Comparison of ENCODE assay signal across 8 cellular contexts in genomic region chr22:38114484-38115398, GRCh38. TPM values are rescaled to one million over a fixed set of nuclear protein-coding genes. Genes with fewer than 3 reads are reported as not detected.
DNase-seq lines count a peak whose midpoint lies in the region; ATAC-seq, FAIRE-seq and TF ChIP-seq lines count a peak whose summit lies in the region.

No MANE protein-coding gene starts in this region.

- in situ Hi-C loops in HepG2 (cut with HindIII; ENCODE audit: extremely low pct_ligation_motif_present, low pct_unique_long_range_greater_than_20kb): loop anchor here (10.0 kb wide), 1 partner anchor 90 kb away; the partner anchor contains the start of gene MAFF

- peak; percentile 23 for DNase-seq in AG04449 (ENCODE audit: low read depth, low spot score)
- peak; percentile 95 for DNase-seq in GM20000 (ENCODE audit: low spot score)
- peak; percentile 58 for DNase-seq in NCI-H524 treated with DMSO at 0.1 percent for 48 hours (lab: John Stamatoyannopoulos, UW)
- peak; percentile 73 for DNase-seq in activated CD4-positive, alpha-beta T cell treated with anti-CD3 and anti-CD28 coated beads, Interleukin-2, amount 50 U/mL, for 1 hour
- DNase-seq in HepG2 (ENCODE audit: low spot score): peak; percentile 38
- DNase-seq in stimulated activated CD4-positive, alpha-beta T cell treated with anti-CD3 and anti-CD28 coated beads, Interleukin-4, amount 100 ng/mL, for 24 hours: peak; percentile 78

- peaks cover 42% of the 10 kb centered on the region for H3K4me1 ChIP-seq in HepG2 (ENCODE audit: insufficient read depth, low read length)

- TF ChIP-seq CTCF in AG04449 (IDR thresholded peaks at IDR 0.05; ENCODE audit: insufficient read depth, low read length, missing control alignments): peak; percentile 98
- peak; percentile 89 for TF ChIP-seq CTCF in GM20000 (IDR thresholded peaks at IDR 0.05; ENCODE audit: extremely low read depth, missing control alignments)
- TF ChIP-seq CTCF in HepG2 (CRISPR knock-in tag; IDR thresholded peaks at IDR 0.05): peak; percentile 92

- peak; percentile 66 for ATAC-seq in HepG2
- ATAC-seq in HG02884 (IDR thresholded peaks at IDR 0.05; ENCODE audit: unreplicated experiment): no peak

- no TSS peak for BruUV-seq in HepG2 (replicated peaks; lab: Mats Ljungman, UMichigan)

- H3K9me3 ChIP-seq in HepG2 (ENCODE audit: low read length): no peaks in the 10 kb centered on the region

- TF ChIP-seq RAD21 in HepG2 (CRISPR knock-in tag; IDR thresholded peaks at IDR 0.05): peak; percentile 84

- H3K4me3 ChIP-seq in AG04449 (ENCODE audit: low read depth, low read length): no peak overlapping the region
- no peak overlapping the region for H3K4me3 ChIP-seq in HepG2 (replicated peaks in 1 of 3; ENCODE audit: insufficient read depth in 1 of 3, low read depth in 2 of 3, low read length in 3 of 3)

- H3K27ac ChIP-seq in cingulate gyrus (ENCODE audit: low read depth, low read length): peak overlapping the region; percentile 10
- H3K27ac ChIP-seq in HepG2 (ENCODE audit: extremely low read length, insufficient read depth, low read length): no peak overlapping the region

- no peak for TF ChIP-seq POLR2A in HepG2 (IDR thresholded peaks at IDR 0.05; ENCODE audit: insufficient read depth in 1 of 2, low read depth in 2 of 2, low read length in 2 of 2)

- H3K9ac ChIP-seq in HepG2 (ENCODE audit: insufficient read depth, low read depth, low read length): no peak overlapping the region

- WGBS in HepG2 (ENCODE audit: low lambda C conversion rate): 65% methylated on average over 24 of the region's 32 CpGs

- no peaks in the 10 kb centered on the region for H3K27me3 ChIP-seq in HepG2 (ENCODE audit: control insufficient read depth in 1 of 2, insufficient read depth in 2 of 2, low read length in 2 of 2)

- H4K20me1 ChIP-seq in HepG2 (ENCODE audit: insufficient read depth, low read length): no peaks in the 10 kb centered on the region

- TF ChIP-seq EP300 in HepG2 (IDR thresholded peaks at IDR 0.05; ENCODE audit: low read depth in 2 of 2, low read length in 2 of 2): no peak
- no peak for TF ChIP-seq EP300 in HepG2 (CRISPR knock-in tag; IDR thresholded peaks at IDR 0.05; ENCODE audit: borderline replicate concordance)

- no peak overlapping the region for H3K4me2 ChIP-seq in HepG2 (ENCODE audit: low read depth, low read length)

- CTCF ChIA-PET in AG04449 (lab: Yijun Ruan, JAX) (interaction anchor here (0.6 to 5.9 kb wide), 53 partner anchors 9 to 354 kb away, joined by 3 to 87 read pairs (median 5); partner anchors contain the start of genes MAFF and TMEM184B), HepG2 (lab: Yijun Ruan, JAX; ENCODE audit: low intra/inter-chr PET ratio, low total read pairs) (no interaction called here)

- intact Hi-C loops in HepG2 (cut with micrococcal nuclease; ENCODE audit: unreplicated experiment): loop anchor here (5.0 kb wide), 2 partner anchors 88 to 148 kb away; partner anchors contain the start of gene MAFF

- FAIRE-seq in HepG2 (lab: Jason Lieb, UNC): peak; percentile 48

- peaks cover 3% of the 10 kb centered on the region for H3K79me2 ChIP-seq in HepG2 (ENCODE audit: insufficient read depth, low read length)

- POLR2A ChIA-PET in AG04449 (lab: Yijun Ruan, JAX) (interaction anchor here (0.8 kb wide), 1 partner anchor 104 kb away, joined by 3 read pairs; no protein-coding TSS in a partner anchor), HepG2 (lab: Yijun Ruan, JAX) (interaction anchor here (1.2 to 1.4 kb wide), 2 partner anchors 14 to 66 kb away, joined by 3 read pairs; no protein-coding TSS in a partner anchor)

- no peaks in the 10 kb centered on the region for H3K36me3 ChIP-seq in HepG2 (replicated peaks in 1 of 2; ENCODE audit: control insufficient read depth in 1 of 2, insufficient read depth in 2 of 2, low read length in 2 of 2)

- no peak overlapping the region for H2AFZ ChIP-seq in HepG2 (ENCODE audit: low read length)

TF ChIP-seq in HepG2, 621 proteins besides CTCF, POLR2A, EP300 and RAD21 (continues in another document):
- TF ChIP-seq ZFX (CRISPR knock-in tag; IDR thresholded peaks at IDR 0.05; ENCODE audit: low read depth) (peak; percentile 37; the same call in 1 of the 2 replicates), HDAC6 (IDR thresholded peaks at IDR 0.05; ENCODE audit: low read depth, low read length) (no peak)

RNA-seq across cellular contexts. Expression of gene BAIAP2L2, which starts 4.3 kb away (rescaled TPM):
- 3.0 and 4.4 TPM in 2 replicates for total RNA-seq in HepG2 (2016; rRNA removed; fragmentation: Illumina TruSeq; extraction: Trizol)
- 2.2 and 2.3 TPM in 2 replicates for total RNA-seq in HepG2 (2016; cell fraction: cytosol; rRNA removed; fragmentation: Illumina TruSeq; extraction: Trizol; ENCODE audit: low read depth)
- total RNA-seq in HepG2 (2016; cell fraction: insoluble cytoplasmic fraction; rRNA removed; fragmentation: Illumina TruSeq; extraction: Trizol): 1.8 and 4.6 TPM in 2 replicates
- total RNA-seq in HepG2 (2016; cell fraction: membrane; rRNA removed; fragmentation: Illumina TruSeq; extraction: Trizol): 2.9 and 3.5 TPM in 2 replicates
- 3.9 and 4.3 TPM in 2 replicates for total RNA-seq in HepG2 (2016; cell fraction: nucleus; rRNA removed; fragmentation: Illumina TruSeq; extraction: Trizol)
- 7.5 and 8.4 TPM in 2 replicates for polyA plus RNA-seq in HepG2 (2011; rRNA removed)
- polyA plus RNA-seq in HepG2 (2011; cell fraction: cytosol; rRNA removed): 3.0 and 4.7 TPM in 2 replicates
- 77.2 and 103 TPM in 2 replicates for polyA plus RNA-seq in HepG2 (2011; cell fraction: nucleus; rRNA removed)
- polyA plus RNA-seq in HepG2 (2012): 5.6 and 7.7 TPM in 2 replicates
- 3.1 and 3.4 TPM in 2 replicates for polyA plus RNA-seq in HepG2 (2016; cell fraction: cytosol; fragmentation: Illumina TruSeq; extraction: Trizol; ENCODE audit: low read depth)
- polyA plus RNA-seq in HepG2 (2016; cell fraction: insoluble cytoplasmic fraction; fragmentation: Illumina TruSeq; extraction: Trizol; ENCODE audit: low read depth): 4.8 and 7.0 TPM in 2 replicates
- polyA plus RNA-seq in HepG2 (2016; cell fraction: membrane; fragmentation: Illumina TruSeq; extraction: Trizol; ENCODE audit: low read depth): 4.5 TPM in 2 replicates
- 34.3 and 34.8 TPM in 2 replicates for polyA plus RNA-seq in HepG2 (2016; cell fraction: nucleus; fragmentation: Illumina TruSeq; extraction: Trizol; ENCODE audit: insufficient read depth, low read depth)
- polyA minus RNA-seq in HepG2 (2011; rRNA and poly(A)+ RNA removed; ENCODE audit: low replicate concordance): 0.23 and 3.8 TPM in 2 replicates
- 3.0 and 4.1 TPM in 2 replicates for polyA minus RNA-seq in HepG2 (2011; cell fraction: cytosol; rRNA and poly(A)+ RNA removed)
- polyA minus RNA-seq in HepG2 (2011; cell fraction: nucleus; rRNA and poly(A)+ RNA removed): 4.5 and 5.1 TPM in 2 replicates

RNA-seq across cellular contexts. Expression of gene SLC16A8, which starts 30.8 kb away (rescaled TPM):
- not detected in 2 replicates for total RNA-seq in HepG2 (2016; rRNA removed; fragmentation: Illumina TruSeq; extraction: Trizol)
- total RNA-seq in HepG2 (2016; cell fraction: cytosol; rRNA removed; fragmentation: Illumina TruSeq; extraction: Trizol; ENCODE audit: low read depth): not detected in 2 replicates
- total RNA-seq in HepG2 (2016; cell fraction: insoluble cytoplasmic fraction; rRNA removed; fragmentation: Illumina TruSeq; extraction: Trizol): not detected in 2 replicates
- total RNA-seq in HepG2 (2016; cell fraction: membrane; rRNA removed; fragmentation: Illumina TruSeq; extraction: Trizol): not detected in 2 replicates
- not detected in 2 replicates for total RNA-seq in HepG2 (2016; cell fraction: nucleus; rRNA removed; fragmentation: Illumina TruSeq; extraction: Trizol)
- not detected in 2 replicates for polyA plus RNA-seq in HepG2 (2011; rRNA removed)
- not detected in 2 replicates for polyA plus RNA-seq in HepG2 (2011; cell fraction: cytosol; rRNA removed)
- not detected in 2 replicates for polyA plus RNA-seq in HepG2 (2011; cell fraction: nucleus; rRNA removed)
- 0.44 and 0.49 TPM in 2 replicates for polyA plus RNA-seq in HepG2 (2012)
- not detected in 2 replicates for polyA plus RNA-seq in HepG2 (2016; cell fraction: cytosol; fragmentation: Illumina TruSeq; extraction: Trizol; ENCODE audit: low read depth)
- not detected in 2 replicates for polyA plus RNA-seq in HepG2 (2016; cell fraction: insoluble cytoplasmic fraction; fragmentation: Illumina TruSeq; extraction: Trizol; ENCODE audit: low read depth)
- not detected in 2 replicates for polyA plus RNA-seq in HepG2 (2016; cell fraction: membrane; fragmentation: Illumina TruSeq; extraction: Trizol; ENCODE audit: low read depth)
- not detected in 2 replicates for polyA plus RNA-seq in HepG2 (2016; cell fraction: nucleus; fragmentation: Illumina TruSeq; extraction: Trizol; ENCODE audit: insufficient read depth, low read depth)
- not detected in 2 replicates for polyA minus RNA-seq in HepG2 (2011; rRNA and poly(A)+ RNA removed; ENCODE audit: low replicate concordance)
- polyA minus RNA-seq in HepG2 (2011; cell fraction: cytosol; rRNA and poly(A)+ RNA removed): not detected in 2 replicates
- not detected in 2 replicates for polyA minus RNA-seq in HepG2 (2011; cell fraction: nucleus; rRNA and poly(A)+ RNA removed)

RNA-seq across cellular contexts. Expression of gene PICK1, which starts 57.5 kb away (rescaled TPM):
- 16.0 and 19.3 TPM in 2 replicates for total RNA-seq in HepG2 (2016; rRNA removed; fragmentation: Illumina TruSeq; extraction: Trizol)
- total RNA-seq in HepG2 (2016; cell fraction: cytosol; rRNA removed; fragmentation: Illumina TruSeq; extraction: Trizol; ENCODE audit: low read depth): 5.2 and 7.0 TPM in 2 replicates
- 12.5 and 21.2 TPM in 2 replicates for total RNA-seq in HepG2 (2016; cell fraction: insoluble cytoplasmic fraction; rRNA removed; fragmentation: Illumina TruSeq; extraction: Trizol)
- 5.1 and 6.4 TPM in 2 replicates for total RNA-seq in HepG2 (2016; cell fraction: membrane; rRNA removed; fragmentation: Illumina TruSeq; extraction: Trizol)
- 23.0 and 24.4 TPM in 2 replicates for total RNA-seq in HepG2 (2016; cell fraction: nucleus; rRNA removed; fragmentation: Illumina TruSeq; extraction: Trizol)
- 25.3 and 28.9 TPM in 2 replicates for polyA plus RNA-seq in HepG2 (2011; rRNA removed)
- 16.7 and 22.6 TPM in 2 replicates for polyA plus RNA-seq in HepG2 (2011; cell fraction: cytosol; rRNA removed)
- 156 and 186 TPM in 2 replicates for polyA plus RNA-seq in HepG2 (2011; cell fraction: nucleus; rRNA removed)
- 11.1 and 11.5 TPM in 2 replicates for polyA plus RNA-seq in HepG2 (2012)
- polyA plus RNA-seq in HepG2 (2016; cell fraction: cytosol; fragmentation: Illumina TruSeq; extraction: Trizol; ENCODE audit: low read depth): 1.6 and 2.0 TPM in 2 replicates
- polyA plus RNA-seq in HepG2 (2016; cell fraction: insoluble cytoplasmic fraction; fragmentation: Illumina TruSeq; extraction: Trizol; ENCODE audit: low read depth): 13.6 and 16.4 TPM in 2 replicates
- polyA plus RNA-seq in HepG2 (2016; cell fraction: membrane; fragmentation: Illumina TruSeq; extraction: Trizol; ENCODE audit: low read depth): 2.3 and 3.1 TPM in 2 replicates
- 45.3 and 47.7 TPM in 2 replicates for polyA plus RNA-seq in HepG2 (2016; cell fraction: nucleus; fragmentation: Illumina TruSeq; extraction: Trizol; ENCODE audit: insufficient read depth, low read depth)
- polyA minus RNA-seq in HepG2 (2011; rRNA and poly(A)+ RNA removed; ENCODE audit: low replicate concordance): 19.1 and 21.9 TPM in 2 replicates
- polyA minus RNA-seq in HepG2 (2011; cell fraction: cytosol; rRNA and poly(A)+ RNA removed): 5.4 and 6.4 TPM in 2 replicates
- polyA minus RNA-seq in HepG2 (2011; cell fraction: nucleus; rRNA and poly(A)+ RNA removed): 26.1 and 32.8 TPM in 2 replicates

Comparison
In these comparisons a context has a peak if more than half of its experiments do, and no peak if none do; other contexts are left out.
1. DNase-seq: peak in every context shown above with its lines; median percentile 95 in GM20000; 78 in stimulated activated CD4-positive, alpha-beta T cell treated with anti-CD3 and anti-CD28 coated beads, Interleukin-4, amount 100 ng/mL, for 24 hours; 73 in activated CD4-positive, alpha-beta T cell treated with anti-CD3 and anti-CD28 coated beads, Interleukin-2, amount 50 U/mL, for 1 hour; 58 in NCI-H524 treated with DMSO at 0.1 percent for 48 hours; 38 in HepG2; 23 in AG04449.